Comparison of ENCODE assay signal across 27 cellular contexts in genomic region chr15:48426047-48426446, GRCh38.
DNase-seq lines count a peak whose midpoint lies in the region; ATAC-seq, FAIRE-seq and TF ChIP-seq lines count a peak whose summit lies in the region.
"Had no signal": no experiment of that assay in that cellular context is flagged by ENCODE, and none has a peak within 500 bp of the region (broad histone marks: within the 10 kb centered on the region; RNA-seq: fewer than 3 reads in every experiment).

No MANE protein-coding gene starts in this region.

- DNase-seq in EL (peak; percentile 54), LHCN-M2 (ENCODE audit: low read depth) (peak; percentile 21), RCC 7860 (ENCODE audit: low spot score) (no peak), NCI-H2029 (lab: John Stamatoyannopoulos, UW) (no peak)
- DNase-seq in CD4-positive, alpha-beta memory T cell: no peak
- DNase-seq: BE2C, Calu3, DMS79 treated with DMSO at 0.1 percent for 48 hours, GOT3, NCI-H1092, NCI-H1436, NCI-H187 treated with DMSO at 0.1 percent for 48 hours, NCI-H2107, NCI-H446, NCI-H524 treated with DMSO at 0.1 percent for 48 hours, PC-9, Right ventricle myocardium superior, RPMI8226, T-cell had no signal

- no peak overlapping the region for H3K4me3 Mint-ChIP-seq in nephron
- H3K4me3 Mint-ChIP-seq in CD4-positive, alpha-beta memory T cell: no peak overlapping the region
- H3K4me3 Mint-ChIP-seq: CD14-positive monocyte, T-cell had no signal

- CTCF ChIA-PET in CD4-positive, alpha-beta memory T cell (lab: Charles Lee; ENCODE audit: partially characterized antibody): no interaction called here

- no peak overlapping the region for H3K4me3 ChIP-seq in CD4-positive, alpha-beta memory T cell (ENCODE audit: low read length in 2 of 2)
- H3K4me3 ChIP-seq: A549, HAP-1, PC-9, SJSA1 had no signal

- intact Hi-C loops in CD4-positive, alpha-beta memory T cell (cut with micrococcal nuclease): no loop called here

- no peaks in the 10 kb centered on the region for H3K27me3 ChIP-seq in CD4-positive, alpha-beta memory T cell (ENCODE audit: insufficient read depth, low read length)
- H3K27me3 ChIP-seq: BE2C, SJSA1 had no signal

- no peaks in the 10 kb centered on the region for H3K27me3 Mint-ChIP-seq in nephron (ENCODE audit: low read depth)
- peaks cover 0 to 2% of the 10 kb centered on the region in 2 donors for H3K27me3 Mint-ChIP-seq in CD4-positive, alpha-beta memory T cell
- H3K27me3 Mint-ChIP-seq: T-cell had no signal

- no peaks in the 10 kb centered on the region for H3K4me1 ChIP-seq in CD4-positive, alpha-beta memory T cell (ENCODE audit: insufficient read depth, low read length)
- H3K4me1 ChIP-seq: A549, BE2C, HAP-1 had no signal

- no peaks in the 10 kb centered on the region for H3K36me3 ChIP-seq in CD4-positive, alpha-beta memory T cell (ENCODE audit: insufficient read depth, low read length)
- H3K36me3 ChIP-seq: BE2C, HAP-1 had no signal

- POLR2A ChIA-PET in CD4-positive, alpha-beta memory T cell (lab: Charles Lee; ENCODE audit: partially characterized antibody): no interaction called here

- no peaks in the 10 kb centered on the region for H3K9me3 ChIP-seq in CD4-positive, alpha-beta memory T cell (ENCODE audit: control insufficient read depth in 1 of 2, low read length in 2 of 2)
- H3K9me3 ChIP-seq: A549, BE2C, HAP-1, SJSA1 had no signal

- no peak for FAIRE-seq in RCC 7860 (lab: Jason Lieb, UNC)
- FAIRE-seq: A549, GM18507 had no signal

- H3K4me1 Mint-ChIP-seq in nephron: peaks cover 29% of the 10 kb centered on the region
- H3K4me1 Mint-ChIP-seq in CD4-positive, alpha-beta memory T cell: no peaks in the 10 kb centered on the region
- H3K4me1 Mint-ChIP-seq: CD14-positive monocyte, T-cell had no signal

- H3K27ac ChIP-seq in CD4-positive, alpha-beta memory T cell (ENCODE audit: low read depth, low read length): no peak overlapping the region
- H3K27ac ChIP-seq: A549, HL-60, PC-9 had no signal

- no peaks in the 10 kb centered on the region for H3K9me3 Mint-ChIP-seq in nephron
- no peaks in the 10 kb centered on the region for H3K9me3 Mint-ChIP-seq in CD4-positive, alpha-beta memory T cell
- H3K9me3 Mint-ChIP-seq: T-cell had no signal

- peaks cover 68% of the 10 kb centered on the region for H3K36me3 Mint-ChIP-seq in nephron (ENCODE audit: low read depth)
- no peaks in the 10 kb centered on the region for H3K36me3 Mint-ChIP-seq in CD4-positive, alpha-beta memory T cell
- H3K36me3 Mint-ChIP-seq: CD14-positive monocyte, T-cell had no signal

- no peak for TF ChIP-seq CTCF in nephron (IDR thresholded peaks at IDR 0.05; ENCODE audit: unreplicated experiment in 3 of 3)

- no peak for ATAC-seq in SK-N-SH treated with all-trans-retinoic acid at 6 μM for 48 hours
- ATAC-seq: A549, T-cell had no signal

- H3K27ac Mint-ChIP-seq in nephron: peak overlapping the region in 2 of 3 experiments; percentile 60 to 72
- H3K27ac Mint-ChIP-seq in CD4-positive, alpha-beta memory T cell: no peak overlapping the region
- H3K27ac Mint-ChIP-seq: CD14-positive monocyte, T-cell had no signal

TF ChIP-seq in SK-N-SH treated with all-trans-retinoic acid at 6 μM for 48 hours, 23 proteins besides CTCF, POLR2A, EP300 and RAD21:
- TF ChIP-seq ZFP30 (CRISPR knock-in tag; IDR thresholded peaks at IDR 0.05) (no peak), ZNF70 (CRISPR knock-in tag; IDR thresholded peaks at IDR 0.05) (no peak), TOX (CRISPR knock-in tag; IDR thresholded peaks at IDR 0.05; ENCODE audit: borderline replicate concordance) (no peak), ZNF8 (CRISPR knock-in tag; IDR thresholded peaks at IDR 0.05) (no peak), TCF4 (CRISPR knock-in tag; IDR thresholded peaks at IDR 0.05; ENCODE audit: borderline replicate concordance) (no peak), BACH2 (CRISPR knock-in tag; IDR thresholded peaks at IDR 0.05; ENCODE audit: borderline replicate concordance) (no peak), RARB (CRISPR knock-in tag; IDR thresholded peaks at IDR 0.05) (no peak), PATZ1 (CRISPR knock-in tag; IDR thresholded peaks at IDR 0.05; ENCODE audit: borderline replicate concordance) (no peak), GLIS3 (CRISPR knock-in tag; IDR thresholded peaks at IDR 0.05) (no peak), ZC3H10 (CRISPR knock-in tag; IDR thresholded peaks at IDR 0.05) (no peak), SNAI2 (CRISPR knock-in tag; IDR thresholded peaks at IDR 0.05) (no peak), CSDC2 (CRISPR knock-in tag; IDR thresholded peaks at IDR 0.05) (no peak), ARNTL (CRISPR knock-in tag; IDR thresholded peaks at IDR 0.05; ENCODE audit: borderline replicate concordance, low read depth) (no peak), OSR1 (CRISPR knock-in tag; IDR thresholded peaks at IDR 0.05) (no peak), PPARA (CRISPR knock-in tag; IDR thresholded peaks at IDR 0.05; ENCODE audit: borderline replicate concordance) (no peak), TSHZ2 (CRISPR knock-in tag; IDR thresholded peaks at IDR 0.05) (no peak), ZNF565 (CRISPR knock-in tag; conservative IDR thresholded peaks at IDR 0.05; ENCODE audit: low read depth) (no peak)
- TF ChIP-seq, protein P1, sequence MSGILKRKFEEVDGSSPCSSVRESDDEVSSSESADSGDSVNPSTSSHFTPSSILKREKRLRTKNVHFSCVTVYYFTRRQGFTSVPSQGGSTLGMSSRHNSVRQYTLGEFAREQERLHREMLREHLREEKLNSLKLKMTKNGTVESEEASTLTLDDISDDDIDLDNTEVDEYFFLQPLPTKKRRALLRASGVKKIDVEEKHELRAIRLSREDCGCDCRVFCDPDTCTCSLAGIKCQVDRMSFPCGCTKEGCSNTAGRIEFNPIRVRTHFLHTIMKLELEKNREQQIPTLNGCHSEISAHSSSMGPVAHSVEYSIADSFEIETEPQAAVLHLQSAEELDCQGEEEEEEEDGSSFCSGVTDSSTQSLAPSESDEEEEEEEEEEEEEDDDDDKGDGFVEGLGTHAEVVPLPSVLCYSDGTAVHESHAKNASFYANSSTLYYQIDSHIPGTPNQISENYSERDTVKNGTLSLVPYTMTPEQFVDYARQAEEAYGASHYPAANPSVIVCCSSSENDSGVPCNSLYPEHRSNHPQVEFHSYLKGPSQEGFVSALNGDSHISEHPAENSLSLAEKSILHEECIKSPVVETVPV (CRISPR knock-in tag; IDR thresholded peaks at IDR 0.05): no peak
- TF ChIP-seq, protein P2, sequence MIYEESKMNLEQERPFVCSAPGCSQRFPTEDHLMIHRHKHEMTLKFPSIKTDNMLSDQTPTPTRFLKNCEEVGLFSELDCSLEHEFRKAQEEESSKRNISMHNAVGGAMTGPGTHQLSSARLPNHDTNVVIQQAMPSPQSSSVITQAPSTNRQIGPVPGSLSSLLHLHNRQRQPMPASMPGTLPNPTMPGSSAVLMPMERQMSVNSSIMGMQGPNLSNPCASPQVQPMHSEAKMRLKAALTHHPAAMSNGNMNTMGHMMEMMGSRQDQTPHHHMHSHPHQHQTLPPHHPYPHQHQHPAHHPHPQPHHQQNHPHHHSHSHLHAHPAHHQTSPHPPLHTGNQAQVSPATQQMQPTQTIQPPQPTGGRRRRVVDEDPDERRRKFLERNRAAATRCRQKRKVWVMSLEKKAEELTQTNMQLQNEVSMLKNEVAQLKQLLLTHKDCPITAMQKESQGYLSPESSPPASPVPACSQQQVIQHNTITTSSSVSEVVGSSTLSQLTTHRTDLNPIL (CRISPR knock-in tag; IDR thresholded peaks at IDR 0.05; ENCODE audit: low read depth): no peak

Comparison
In these comparisons a context has a peak if more than half of its experiments do, and no peak if none do; other contexts are left out.
1. DNase-seq: peak in EL (single experiment) and LHCN-M2 (single experiment); none in RCC 7860 (single experiment), CD4-positive, alpha-beta memory T cell (0 of 5) and NCI-H2029 (single experiment).
2. H3K27ac Mint-ChIP-seq: peak in nephron (2 of 3); none in CD4-positive, alpha-beta memory T cell (0 of 7).